ENCODE assay signal across 14 cellular contexts in the genomic region with DNA sequence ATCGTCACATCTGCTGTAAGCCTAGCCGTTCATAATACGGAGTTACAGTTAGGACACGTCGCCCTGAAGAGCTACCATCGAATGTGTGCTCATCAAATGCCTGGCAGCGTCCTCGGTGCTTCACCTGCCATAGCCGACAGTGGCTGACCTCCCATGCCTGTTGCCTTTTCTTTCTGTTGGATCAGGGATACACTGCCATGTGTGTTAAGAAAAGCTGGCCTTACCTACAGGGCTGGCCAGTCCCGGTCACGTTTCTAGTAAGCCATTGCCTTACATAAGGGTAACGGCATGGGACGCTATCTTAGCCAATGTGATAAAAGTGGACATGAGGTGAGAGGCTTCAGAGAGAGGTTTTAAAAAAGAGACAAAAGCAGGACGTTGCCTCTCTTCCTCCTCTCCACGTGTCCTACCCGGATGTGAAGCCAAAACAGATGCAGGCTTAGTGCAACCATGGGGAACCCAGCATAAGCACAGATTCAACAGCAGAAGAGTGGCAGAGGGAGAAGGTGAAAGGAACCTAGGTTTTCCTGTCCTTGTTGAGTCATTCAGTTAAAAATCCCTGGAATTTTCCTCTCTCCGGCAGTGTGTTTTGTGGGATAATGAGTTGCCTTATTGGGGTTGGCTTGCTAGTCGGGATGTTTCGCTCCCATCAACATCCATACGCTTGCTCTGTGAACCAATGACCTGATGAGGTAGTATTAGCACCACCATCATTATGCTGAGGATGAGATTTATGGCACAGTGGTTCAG.
DNase-seq lines count a peak whose midpoint lies in the region; ATAC-seq and TF ChIP-seq lines count a peak whose summit lies in the region.
"Had no signal": no experiment of that assay in that cellular context is flagged by ENCODE, and none has a peak within 500 bp of the region (broad histone marks: within the 10 kb centered on the region; RNA-seq: fewer than 3 reads in every experiment).

No MANE protein-coding gene starts in this region.

- no peaks in the 10 kb centered on the region for H4K20me1 ChIP-seq in osteoblast (ENCODE audit: insufficient read depth, low read length)

- peaks cover 73% of the 10 kb centered on the region for H3K4me1 Mint-ChIP-seq in glutamatergic neuron (ENCODE audit: low read depth, unreplicated experiment)
- H3K4me1 Mint-ChIP-seq: CD4-positive, alpha-beta memory T cell; IgD-negative memory B cell had no signal

- H3K27me3 ChIP-seq in NT2/D1 (ENCODE audit: insufficient read depth, insufficient read length) (no peaks in the 10 kb centered on the region), osteoblast (ENCODE audit: insufficient read depth, low read length) (no peaks in the 10 kb centered on the region)

- H3K4me3 ChIP-seq in NT2/D1 (ENCODE audit: insufficient read length, low read depth) = no peak overlapping the region
- no peak overlapping the region for H3K4me3 ChIP-seq in osteoblast (ENCODE audit: insufficient read depth, low read length)
- H3K4me3 ChIP-seq: GM12878 had no signal

- no peaks in the 10 kb centered on the region for H3K9me3 ChIP-seq in NT2/D1 (ENCODE audit: insufficient read depth, low read length)
- H3K9me3 ChIP-seq in osteoblast (ENCODE audit: low read depth, low read length) = peaks cover 1% of the 10 kb centered on the region
- H3K9me3 ChIP-seq: BE2C had no signal

- H3K4me1 ChIP-seq in NT2/D1 (ENCODE audit: insufficient read depth, insufficient read length) (peaks cover 10% of the 10 kb centered on the region), osteoblast (ENCODE audit: insufficient read depth, low read length) (no peaks in the 10 kb centered on the region)
- H3K4me1 ChIP-seq: BE2C had no signal

- H3K36me3 Mint-ChIP-seq in glutamatergic neuron (ENCODE audit: unreplicated experiment) = peaks cover under 1% of the 10 kb centered on the region
- H3K36me3 Mint-ChIP-seq: CD4-positive, alpha-beta memory T cell had no signal

- TF ChIP-seq CTCF in glutamatergic neuron (IDR thresholded peaks at IDR 0.05; ENCODE audit: partially characterized antibody, unreplicated experiment) (no peak), osteoblast (IDR thresholded peaks at IDR 0.05; ENCODE audit: extremely low read depth, low read depth, low read length) (no peak)

- no peak overlapping the region for H2AFZ ChIP-seq in osteoblast (ENCODE audit: low read length)

- no peak overlapping the region for H3K9ac ChIP-seq in NT2/D1 (ENCODE audit: insufficient read length, low read depth)

- peak overlapping the region; percentile 62 for H3K4me3 Mint-ChIP-seq in glutamatergic neuron (ENCODE audit: unreplicated experiment)
- H3K4me3 Mint-ChIP-seq: CD4-positive, alpha-beta memory T cell; IgD-negative memory B cell had no signal

- no peak overlapping the region for H3K27ac ChIP-seq in osteoblast (ENCODE audit: low read depth, low read length)
- H3K27ac ChIP-seq: C4-2B had no signal

- DNase-seq in A172 (ENCODE audit: low spot score) (peak; percentile 19), NT2/D1 (ENCODE audit: low read depth, low spot score) (peak; percentile 40), glutamatergic neuron (no peak), osteoblast (ENCODE audit: insufficient read length, low spot score, missing footprints) (peak; percentile 4), AG20443 (ENCODE audit: low spot score) (no peak)
- no peak for DNase-seq in stimulated activated naive CD4-positive, alpha-beta T cell (lab: John Stamatoyannopoulos, UW)
- DNase-seq: BE2C; CD4-positive, alpha-beta memory T cell; DMS79 had no signal

- peaks cover 19% of the 10 kb centered on the region for H3K9me3 Mint-ChIP-seq in glutamatergic neuron (ENCODE audit: unreplicated experiment)
- H3K9me3 Mint-ChIP-seq: IgD-negative memory B cell had no signal

- H3K79me2 ChIP-seq in osteoblast (ENCODE audit: insufficient read depth, low read length) = no peaks in the 10 kb centered on the region

- no peak overlapping the region for H3K4me2 ChIP-seq in osteoblast (ENCODE audit: insufficient read depth, low read length)

- H3K36me3 ChIP-seq in NT2/D1 (ENCODE audit: insufficient read depth, insufficient read length, low read length) (no peaks in the 10 kb centered on the region), osteoblast (ENCODE audit: insufficient read depth, low read length) (no peaks in the 10 kb centered on the region)
- H3K36me3 ChIP-seq: BE2C had no signal

- H3K27ac Mint-ChIP-seq in glutamatergic neuron (ENCODE audit: unreplicated experiment) = peak overlapping the region; percentile 99
- H3K27ac Mint-ChIP-seq: CD4-positive, alpha-beta memory T cell; IgD-negative memory B cell had no signal

- no peak for ATAC-seq in GM18520 (IDR thresholded peaks at IDR 0.05; ENCODE audit: unreplicated experiment)
- ATAC-seq in GM21737 (IDR thresholded peaks at IDR 0.05; ENCODE audit: unreplicated experiment) = no peak
- ATAC-seq: GM12878 had no signal

- H3K27me3 Mint-ChIP-seq in glutamatergic neuron (ENCODE audit: unreplicated experiment) = peaks cover 23% of the 10 kb centered on the region

Comparison
In these comparisons a context has a peak if more than half of its experiments do, and no peak if none do; other contexts are left out.
1. DNase-seq: peak in A172 (single experiment), NT2/D1 (single experiment) and osteoblast (single experiment); none in glutamatergic neuron (single experiment), stimulated activated naive CD4-positive, alpha-beta T cell (0 of 6) and AG20443 (single experiment).